Comparison of ENCODE assay signal across 16 cellular contexts in genomic region chr4:1333256-1333655, GRCh38. TPM values are rescaled to one million over a fixed set of nuclear protein-coding genes. Genes with fewer than 3 reads are reported as not detected.
A peak's percentile ranks its signal among the peaks of the same experiment; 100 is the strongest.
DNase-seq lines count a peak whose midpoint lies in the region; TF ChIP-seq lines count a peak whose summit lies in the region.
"Had no signal": no experiment of that assay in that cellular context is flagged by ENCODE, and none has a peak within 500 bp of the region (broad histone marks: within the 10 kb centered on the region; RNA-seq: fewer than 3 reads in every experiment).

No MANE protein-coding gene starts in this region.

- no peak overlapping the region for H3K4me3 Mint-ChIP-seq in CD14-positive monocyte

- H3K27ac ChIP-seq in esophagus (ENCODE audit: low read depth in 2 of 2, low read length in 1 of 2) (peak overlapping the region; percentile 50 to 85), neutrophil (peak overlapping the region; percentile 49), tibial nerve (peak overlapping the region in 1 of 4 donors; percentile 15)

- TF ChIP-seq CTCF in CD14-positive monocyte (IDR thresholded peaks at IDR 0.05) (no peak), neutrophil (IDR thresholded peaks at IDR 0.05) (no peak), tibial nerve (IDR thresholded peaks at IDR 0.05) (no peak)

- peaks cover 60 to 77% of the 10 kb centered on the region in 2 donors for H3K36me3 Mint-ChIP-seq in CD14-positive monocyte

- TF ChIP-seq POLR2A in tibial nerve (IDR thresholded peaks at IDR 0.05): no peak

- H3K27ac Mint-ChIP-seq in CD14-positive monocyte: peak overlapping the region; percentile 40 to 80 (median 66)

- H3K9me3 ChIP-seq in esophagus (ENCODE audit: control insufficient read depth in 2 of 2, insufficient read depth in 1 of 2, low read depth in 1 of 2, low read length in 1 of 2) (peaks cover 0 to 6% of the 10 kb centered on the region in 2 donors), neutrophil (peaks cover 10% of the 10 kb centered on the region), tibial nerve (no peaks in the 10 kb centered on the region)

- no peaks in the 10 kb centered on the region for H3K27me3 ChIP-seq in esophagus (ENCODE audit: control insufficient read depth in 1 of 2, insufficient read depth in 2 of 2, low read length in 2 of 2)
- no peaks in the 10 kb centered on the region for H3K27me3 ChIP-seq in neutrophil
- H3K27me3 ChIP-seq in tibial nerve: no peaks in the 10 kb centered on the region

- WGBS in esophagus, 2 donors: 88 to 93% methylated on average over 8 of the region's 8 CpGs
- WGBS in tibial nerve, 2 donors: 83 to 87% methylated on average over 8 of the region's 8 CpGs

- peaks cover 3 to 32% of the 10 kb centered on the region in 2 donors for H3K4me1 ChIP-seq in esophagus (ENCODE audit: control insufficient read depth in 2 of 2, insufficient read depth in 2 of 2, low read length in 1 of 2)
- peaks cover 0 to 8% of the 10 kb centered on the region in 2 experiments for H3K4me1 ChIP-seq in neutrophil (ENCODE audit: control insufficient read depth in 1 of 2, insufficient read depth in 1 of 2, low read depth in 1 of 2, low read length in 1 of 2)
- peaks cover 0 to 17% (median 0%) of the 10 kb centered on the region in 4 donors for H3K4me1 ChIP-seq in tibial nerve

- TF ChIP-seq EP300 in tibial nerve (IDR thresholded peaks at IDR 0.05): no peak

- H3K4me3 ChIP-seq in esophagus (ENCODE audit: low read depth in 1 of 2, low read length in 2 of 2): no peak overlapping the region
- H3K4me3 ChIP-seq in neutrophil (ENCODE audit: low read depth in 1 of 2, low read length in 1 of 2): no peak overlapping the region
- H3K4me3 ChIP-seq in tibial nerve: no peak overlapping the region

- peaks cover 22% of the 10 kb centered on the region for H3K4me1 Mint-ChIP-seq in CD14-positive monocyte

- intact Hi-C loops in CD14-positive monocyte (cut with micrococcal nuclease): no loop called here

- H3K36me3 ChIP-seq in esophagus (ENCODE audit: control insufficient read depth in 2 of 2, insufficient read depth in 2 of 2, low read length in 1 of 2) (peaks cover 14 to 65% of the 10 kb centered on the region in 2 donors), neutrophil (peaks cover 80% of the 10 kb centered on the region), tibial nerve (peaks cover 0 to 91% (median 7%) of the 10 kb centered on the region in 3 donors)

- peaks cover 28 to 39% (median 29%) of the 10 kb centered on the region in 7 donors for H3K9me3 Mint-ChIP-seq in CD14-positive monocyte

- no peak for DNase-seq in CD14-positive monocyte (ENCODE audit: low spot score)
- DNase-seq in NOMO-1 treated with DMSO at 0.1 percent for 48 hours (lab: John Stamatoyannopoulos, UW; ENCODE audit: unreplicated experiment): peak; percentile 66
- DNase-seq in stimulated activated CD4-positive, alpha-beta T cell treated with anti-CD3 and anti-CD28 coated beads, Interleukin-15, amount 100 ng/mL, for 24 hours: no peak
- DNase-seq in tibial nerve (ENCODE audit: low spot score in 2 of 2): no peak
- DNase-seq in stimulated activated CD4-positive, alpha-beta T cell treated with anti-CD3 and anti-CD28 coated beads, Interleukin-4, amount 100 ng/mL, for 24 hours: no peak
- DNase-seq: ACHN, AML-193, DMS79 treated with DMSO at 0.1 percent for 48 hours, H7, NCI-H1105 treated with DMSO at 0.1 percent for 48 hours, NCI-H1694 treated with DMSO at 0.1 percent for 48 hours, NCI-H2107, NCI-H2227 treated with DMSO at 0.1 percent for 48 hours, NCI-H524 had no signal

- H3K27me3 Mint-ChIP-seq in CD14-positive monocyte (ENCODE audit: low read depth in 3 of 3): peaks cover 2 to 4% (median 2%) of the 10 kb centered on the region in 3 donors

RNA-seq across cellular contexts. Expression of gene UVSSA, which starts 13.8 kb away (rescaled TPM):
- polyA plus RNA-seq in CD14-positive monocyte: 1 to 10 TPM; 2.6 to 4.8 TPM
- polyA plus RNA-seq in esophagus: 10 to 100 TPM in 1 of 2 donors, 1 to 10 TPM in 1; 4.8 to 13.0 TPM
- 10 to 100 TPM; 29.8 to 72.0 (median 30.4) TPM for total RNA-seq in tibial nerve

RNA-seq across cellular contexts. Expression of gene MAEA, which starts 43.6 kb away (rescaled TPM):
- polyA plus RNA-seq in CD14-positive monocyte: 10 to 100 TPM; 34.3 to 37.7 TPM
- 10 to 100 TPM; 43.3 to 54.3 TPM for polyA plus RNA-seq in esophagus
- total RNA-seq in tibial nerve: 100 to 1,000 TPM in 1 of 4 donors, 10 to 100 TPM in 3; 66.2 to 140 (median 83.2) TPM
